ENCODE assay signal across 16 cellular contexts in the genomic region with DNA sequence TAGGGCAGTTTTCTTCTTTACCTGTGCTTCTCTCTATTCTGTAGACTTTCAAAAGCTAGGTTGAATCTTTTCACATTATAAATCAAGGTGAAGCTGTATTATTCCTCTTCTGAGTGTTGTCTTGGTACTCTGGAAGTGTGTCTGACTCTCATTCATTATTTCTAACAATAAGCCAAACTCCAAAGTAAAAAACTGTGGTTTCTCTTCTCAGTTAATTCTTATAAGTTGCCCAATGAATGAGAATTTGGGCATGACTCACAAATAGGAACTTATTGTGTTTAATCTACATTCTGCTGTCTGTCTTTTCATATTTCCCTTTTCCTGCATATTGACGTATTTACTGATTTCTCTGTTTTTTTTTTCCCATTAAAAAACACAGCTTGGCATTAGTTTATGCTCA.
"Had no signal": no experiment of that assay in that cellular context is flagged by ENCODE, and none has a peak within 500 bp of the region (broad histone marks: within the 10 kb centered on the region; RNA-seq: fewer than 3 reads in every experiment).

No MANE protein-coding gene starts in this region.

- DNase-seq: activated CD4-positive, alpha-beta T cell treated with anti-CD3 and anti-CD28 coated beads, Interleukin-2, amount 10 ng/mL, durations not matched to agents 24 days and 14 days; activated CD4-positive, CD25-positive, alpha-beta regulatory T cell; activated CD8-positive, alpha-beta memory T cell treated with anti-CD3 and anti-CD28 coated beads, Interleukin-2, amount 50 U/mL, for 48 hours; activated gamma-delta T cell treated with Interleukin-2 at 50 U/mL for 16 hours; activated T-cell treated with anti-CD3 and anti-CD28 coated beads, Interleukin-2, amount 50 U/mL, for 72 hours; colonic mucosa; hypothalamus; left ventricle myocardium superior; stimulated activated CD4-positive, alpha-beta T cell treated with anti-CD3 and anti-CD28 coated beads, Interleukin-4, amount 100 ng/mL, for 24 hours; stimulated activated naive CD4-positive, alpha-beta T cell; T-helper 2 cell; tibial artery had no signal

- H3K27ac ChIP-seq: colonic mucosa, right atrium auricular region, skin epidermis, tibial artery, vagina had no signal

- H3K27me3 ChIP-seq: colonic mucosa, right atrium auricular region, tibial artery, vagina had no signal

- ATAC-seq: activated T-cell treated with anti-CD3 and anti-CD28 coated beads, Interleukin-2, amount 50 U/mL, for 72 hours; left ventricle myocardium superior; natural killer cell treated with Interleukin-12 subunit alpha and Interleukin-12 subunit beta and Interleukin-15 and Interleukin-18, amount 100 ng/mL, for 72 hours had no signal

- H3K4me1 ChIP-seq: colonic mucosa, right atrium auricular region, vagina had no signal

- H3K4me3 ChIP-seq: colonic mucosa, right atrium auricular region, skin epidermis, tibial artery, vagina had no signal

- H3K36me3 ChIP-seq: colonic mucosa, right atrium auricular region, tibial artery, vagina had no signal

- H3K9me3 ChIP-seq: colonic mucosa, right atrium auricular region, tibial artery, vagina had no signal
